In genomic region chr22:44403930-44404329, GRCh38 we compare ENCODE assay signal across 19 cellular contexts.
"Had no signal": no experiment of that assay in that cellular context is flagged by ENCODE, and none has a peak within 500 bp of the region (broad histone marks: within the 10 kb centered on the region; RNA-seq: fewer than 3 reads in every experiment).

No MANE protein-coding gene starts in this region.

- H3K9me3 Mint-ChIP-seq: activated T-helper 17 cell treated with anti-CD3 and anti-CD28 coated beads, Interleukin-2, amount 50 U/mL, for 72 hours; immature natural killer cell; naive B cell; T-helper 2 cell treated with Interferon-gamma antibody and Interleukin-4, amounts not matched to agents 5 μg/mL and 100 μg/mL, for 36 hours had no signal

- H3K27me3 Mint-ChIP-seq: activated T-helper 17 cell treated with anti-CD3 and anti-CD28 coated beads, Interleukin-2, amount 50 U/mL, for 72 hours had no signal

- H3K36me3 Mint-ChIP-seq: activated naive CD8-positive, alpha-beta T cell; immature natural killer cell; naive B cell had no signal

- H3K4me3 Mint-ChIP-seq: activated naive CD8-positive, alpha-beta T cell; activated T-helper 17 cell treated with anti-CD3 and anti-CD28 coated beads, Interleukin-2, amount 50 U/mL, for 72 hours; immature natural killer cell; T-helper 2 cell treated with Interferon-gamma antibody and Interleukin-4, amounts not matched to agents 5 μg/mL and 100 μg/mL, for 36 hours had no signal

- H3K9me3 ChIP-seq: body of pancreas, heart left ventricle, tibial nerve had no signal

- ATAC-seq: activated T-helper 17 cell treated with anti-CD3 and anti-CD28 coated beads, Interleukin-2, amount 50 U/mL, for 72 hours; body of pancreas; heart left ventricle; left colon had no signal

- H3K4me1 Mint-ChIP-seq: activated T-helper 17 cell treated with anti-CD3 and anti-CD28 coated beads, Interleukin-2, amount 50 U/mL, for 72 hours; immature natural killer cell had no signal

- H3K36me3 ChIP-seq: heart left ventricle, tibial nerve had no signal

- H3K27ac ChIP-seq: body of pancreas, heart left ventricle, skin epidermis, tibial nerve had no signal

- H3K27ac Mint-ChIP-seq: activated naive CD8-positive, alpha-beta T cell; activated T-helper 17 cell treated with anti-CD3 and anti-CD28 coated beads, Interleukin-2, amount 50 U/mL, for 72 hours; immature natural killer cell; naive B cell; T-helper 2 cell treated with Interferon-gamma antibody and Interleukin-4, amounts not matched to agents 5 μg/mL and 100 μg/mL, for 36 hours had no signal

- H3K4me3 ChIP-seq: body of pancreas, heart left ventricle, lung, skin epidermis, tibial nerve had no signal

- H3K27me3 ChIP-seq: body of pancreas, heart left ventricle, tibial nerve had no signal

- H3K4me1 ChIP-seq: tibial nerve had no signal

- DNase-seq: activated CD4-positive, alpha-beta T cell treated with anti-CD3 and anti-CD28 coated beads, Interleukin-2, amount 50 U/mL, for 1 hour; activated T-cell treated with anti-CD3 and anti-CD28 coated beads for 4 hours; amniotic stem cell; central memory CD4-positive, alpha-beta T cell; cortex of kidney; effector CD8-positive, alpha-beta T cell; immature natural killer cell; naive B cell; stimulated activated CD4-positive, alpha-beta T cell treated with anti-CD3 and anti-CD28 coated beads, Interleukin-4, amount 100 ng/mL, for 24 hours; stimulated activated naive CD4-positive, alpha-beta T cell had no signal
